15 cellular contexts compared by ENCODE assay signal in the genomic region with DNA sequence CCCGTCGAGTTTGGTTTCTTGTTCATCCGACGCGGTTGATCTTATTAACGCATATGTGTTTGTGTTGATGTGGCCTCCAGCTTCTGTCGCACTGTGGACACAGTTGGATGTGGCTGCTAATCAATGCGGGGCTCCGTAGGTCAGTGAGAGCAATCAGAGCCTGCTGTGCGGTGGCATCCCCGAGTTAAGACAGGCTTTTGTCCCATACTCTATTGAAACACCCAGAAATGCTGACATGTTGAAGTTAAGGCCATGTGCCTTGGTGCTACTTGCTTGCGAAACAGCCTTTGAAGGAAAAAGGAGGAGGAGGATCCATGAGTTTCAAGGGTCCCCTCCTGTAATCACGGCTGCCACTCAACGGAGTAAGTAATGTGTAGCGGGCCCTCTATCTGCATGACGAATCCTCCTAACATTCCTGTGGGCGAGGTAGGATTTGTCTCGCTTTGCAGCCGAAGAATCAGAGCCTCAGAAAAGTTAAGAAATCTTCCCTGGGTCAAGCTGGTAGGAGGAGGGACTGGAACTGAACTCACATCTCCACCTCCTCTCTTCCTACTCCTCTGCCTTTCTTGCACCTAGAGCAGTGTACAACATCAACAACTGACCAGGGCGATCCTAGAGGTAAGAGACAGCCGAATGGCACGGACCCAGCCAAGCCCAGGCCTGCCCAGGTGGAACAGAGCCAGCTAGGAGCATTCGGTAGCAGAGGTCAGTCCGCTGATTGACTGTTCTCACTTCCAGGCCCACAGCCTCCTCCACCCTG. TPM values are rescaled to one million over a fixed set of nuclear protein-coding genes. Genes with fewer than 3 reads are reported as not detected.
DNase-seq lines count a peak whose midpoint lies in the region; ATAC-seq and TF ChIP-seq lines count a peak whose summit lies in the region.
"Had no signal": no experiment of that assay in that cellular context is flagged by ENCODE, and none has a peak within 500 bp of the region (broad histone marks: within the 10 kb centered on the region; RNA-seq: fewer than 3 reads in every experiment).

No MANE protein-coding gene starts in this region.

- H3K14ac ChIP-seq in H9 (ENCODE audit: insufficient read depth, low read length): no peak overlapping the region

- H3K4ac ChIP-seq in H9 (ENCODE audit: low read depth, low read length): no peak overlapping the region

- peaks cover 6% of the 10 kb centered on the region; the same call in 1 of the 2 replicates for H3K79me2 ChIP-seq in H9 (ENCODE audit: insufficient read depth, low read length)

- TF ChIP-seq CTCF in H9 (conservative IDR thresholded peaks at IDR 0.05) (no peak), RWPE1 (conservative IDR thresholded peaks at IDR 0.05; ENCODE audit: low read depth) (no peak), fibroblast of mammary gland (conservative IDR thresholded peaks at IDR 0.05; ENCODE audit: control insufficient read depth, insufficient read depth, low read depth, low read length) (no peak)

- no peak overlapping the region for H3T11ph ChIP-seq in H9 (ENCODE audit: low read length)

- H3K27me3 ChIP-seq in H9 (ENCODE audit: insufficient read depth, low read length): no peaks in the 10 kb centered on the region

- H4K5ac ChIP-seq in H9 (ENCODE audit: insufficient read length, low read depth, low read length): no peak overlapping the region

- H4K20me1 ChIP-seq in H9 (ENCODE audit: control insufficient read depth, insufficient read depth, insufficient read length): no peaks in the 10 kb centered on the region

- no peak overlapping the region for H2BK120ac ChIP-seq in H9 (ENCODE audit: low read depth, low read length, poor library complexity, severe bottlenecking)

- no CpG with 5 or more reads among the region's 24 CpGs for WGBS in H9 (ENCODE audit: extremely low coverage, insufficient read length, low lambda C conversion rate)

- no peak overlapping the region for H4K91ac ChIP-seq in H9 (ENCODE audit: insufficient read length, low read depth, low read length)

- no peak overlapping the region for H2AFZ ChIP-seq in H9 (ENCODE audit: low read length)

- H3K18ac ChIP-seq in H9 (ENCODE audit: insufficient read length, low read depth, low read length): no peak overlapping the region

- no peaks in the 10 kb centered on the region; the same call in 1 of the 2 replicates for H3K4me1 ChIP-seq in H9 (ENCODE audit: insufficient read depth, low read length)

- no peak overlapping the region for H2AK5ac ChIP-seq in H9 (ENCODE audit: insufficient read length, low read length)

- H3K27ac Mint-ChIP-seq in H9: peak overlapping the region in 2 of 3 experiments; percentile 46 to 63; a peak in 2 of 7 replicates
- H3K27ac Mint-ChIP-seq: activated CD4-positive, alpha-beta memory T cell treated with anti-CD3 and anti-CD28 coated beads, Interleukin-2, amount 10 ng/mL, durations not matched to agents 7 days and 5 days; activated naive CD8-positive, alpha-beta T cell treated with anti-CD3 and anti-CD28 coated beads, Interleukin-2, amount 10 ng/mL, durations not matched to agents 7 days and 5 days had no signal

- POLR2A ChIA-PET in RWPE1 (lab: Yijun Ruan, JAX; ENCODE audit: low non-redundant PET): no interaction called here

- H3K4me3 ChIP-seq in fibroblast of mammary gland (ENCODE audit: control insufficient read depth, low read depth, low read length): no peak overlapping the region
- H3K4me3 ChIP-seq: mucosa of descending colon, stomach had no signal

- H4K8ac ChIP-seq in H9 (replicated peaks; ENCODE audit: insufficient read length, low read depth, low read length): no peak overlapping the region

- peaks cover 48 to 66% of the 10 kb centered on the region in 2 experiments for H3K4me1 Mint-ChIP-seq in H9

- no peak overlapping the region for H2BK12ac ChIP-seq in H9 (ENCODE audit: insufficient read length, low read depth, low read length)

- H3K4me3 Mint-ChIP-seq in H9: no peak overlapping the region
- H3K4me3 Mint-ChIP-seq: activated CD4-positive, alpha-beta memory T cell treated with anti-CD3 and anti-CD28 coated beads, Interleukin-2, amount 10 ng/mL, durations not matched to agents 7 days and 5 days; activated naive CD8-positive, alpha-beta T cell treated with anti-CD3 and anti-CD28 coated beads, Interleukin-2, amount 10 ng/mL, durations not matched to agents 7 days and 5 days had no signal

- H2BK5ac ChIP-seq in H9 (ENCODE audit: insufficient read length, low read length): no peak overlapping the region

- H2BK15ac ChIP-seq in H9 (ENCODE audit: low read depth, low read length): no peak overlapping the region

- H3K9me3 ChIP-seq in H9 (ENCODE audit: control insufficient read depth, low read depth, low read length): no peaks in the 10 kb centered on the region
- H3K9me3 ChIP-seq: mucosa of descending colon, stomach had no signal

- H3K27ac ChIP-seq in H9 (ENCODE audit: insufficient read length, low read depth, low read length) (no peak overlapping the region), RWPE1 (0 out of 2 replicates have a peak overlapping the region, but pooled peaks have one; percentile 4)

- ATAC-seq in HG02678 (IDR thresholded peaks at IDR 0.05; ENCODE audit: unreplicated experiment) (no peak), GM18858 (IDR thresholded peaks at IDR 0.05; ENCODE audit: unreplicated experiment) (no peak)
- ATAC-seq: mucosa of descending colon had no signal

- H3K36me3 Mint-ChIP-seq in H9 (ENCODE audit: insufficient read depth in 1 of 3, low read depth in 3 of 3): peaks cover 10 to 14% (median 11%) of the 10 kb centered on the region in 3 experiments
- H3K36me3 Mint-ChIP-seq: activated naive CD8-positive, alpha-beta T cell treated with anti-CD3 and anti-CD28 coated beads, Interleukin-2, amount 10 ng/mL, durations not matched to agents 7 days and 5 days had no signal

- H3K56ac ChIP-seq in H9 (ENCODE audit: insufficient read length, low read depth, low read length): no peak overlapping the region

- CTCF ChIA-PET in RWPE1 (lab: Yijun Ruan, JAX): interaction anchor here (0.6 kb wide), 1 partner anchor 1318 kb away, joined by 3 read pairs; no protein-coding TSS in a partner anchor

- H3K79me1 ChIP-seq in H9 (ENCODE audit: insufficient read depth, low read depth, low read length, poor library complexity, severe bottlenecking): no peaks in the 10 kb centered on the region

- no peaks in the 10 kb centered on the region for H3K9me3 Mint-ChIP-seq in H9
- H3K9me3 Mint-ChIP-seq: activated CD4-positive, alpha-beta memory T cell treated with anti-CD3 and anti-CD28 coated beads, Interleukin-2, amount 10 ng/mL, durations not matched to agents 7 days and 5 days; activated naive CD8-positive, alpha-beta T cell treated with anti-CD3 and anti-CD28 coated beads, Interleukin-2, amount 10 ng/mL, durations not matched to agents 7 days and 5 days had no signal

- H3K27me3 Mint-ChIP-seq in H9 (ENCODE audit: low read depth): no peaks in the 10 kb centered on the region
- H3K27me3 Mint-ChIP-seq: activated naive CD8-positive, alpha-beta T cell treated with anti-CD3 and anti-CD28 coated beads, Interleukin-2, amount 10 ng/mL, durations not matched to agents 7 days and 5 days had no signal

- no peak overlapping the region for H2BK20ac ChIP-seq in H9 (ENCODE audit: low read depth, low read length, poor library complexity, severe bottlenecking)

- H3K4me2 ChIP-seq in H9 (ENCODE audit: insufficient read depth, insufficient read length, low read length): no peak overlapping the region

- H3K9ac ChIP-seq in H9 (ENCODE audit: extremely low read depth, insufficient read length, low read length): no peak overlapping the region

- no peak overlapping the region for H3K23ac ChIP-seq in H9 (ENCODE audit: insufficient read length, low read depth, low read length)

- H3K23me2 ChIP-seq in H9 (ENCODE audit: insufficient read length, low read depth, low read length, poor library complexity, severe bottlenecking): no peaks in the 10 kb centered on the region

- DNase-seq in H9 (no peak), RWPE1 (ENCODE audit: low spot score) (peak; percentile 74), fibroblast of mammary gland (ENCODE audit: low read depth) (peak; percentile 77), non-pigmented ciliary epithelial cell (ENCODE audit: low read depth) (peak; percentile 30), Kasumi-1 (lab: John Stamatoyannopoulos, UW) (no peak), GM19238 (ENCODE audit: insufficient read length, low spot score) (no peak)
- DNase-seq: activated CD4-positive, alpha-beta memory T cell treated with anti-CD3 and anti-CD28 coated beads, Interleukin-2, amount 10 ng/mL, durations not matched to agents 7 days and 5 days; activated naive CD8-positive, alpha-beta T cell treated with anti-CD3 and anti-CD28 coated beads, Interleukin-2, amount 10 ng/mL, durations not matched to agents 7 days and 5 days; DMS 273 treated with DMSO at 0.1 percent for 48 hours; NCI-H1694 treated with DMSO at 0.1 percent for 48 hours; SIG-M5; stomach had no signal

RNA-seq across cellular contexts. Expression of a gene that starts 19.5 kb away (rescaled TPM):
- total RNA-seq in H9 (2021): 28.2 and 31.9 TPM in 2 replicates

Comparison
In these comparisons a context has a peak if more than half of its experiments do, and no peak if none do; other contexts are left out.
1. DNase-seq: peak in RWPE1 (single experiment), fibroblast of mammary gland (single experiment) and non-pigmented ciliary epithelial cell (single experiment); none in H9 (single experiment), Kasumi-1 (0 of 2) and GM19238 (single experiment).